14 cellular contexts compared by ENCODE assay signal in genomic region chr12:52655720-52656124, GRCh38. TPM values are rescaled to one million over a fixed set of nuclear protein-coding genes. Genes with fewer than 3 reads are reported as not detected.
DNase-seq lines count a peak whose midpoint lies in the region; ATAC-seq and TF ChIP-seq lines count a peak whose summit lies in the region.
"Had no signal": no experiment of that assay in that cellular context is flagged by ENCODE, and none has a peak within 500 bp of the region (broad histone marks: within the 10 kb centered on the region; RNA-seq: fewer than 3 reads in every experiment).

No MANE protein-coding gene starts in this region.

- peak; percentile 14 to 49 (median 28) for ATAC-seq in heart left ventricle

- H3K4me3 ChIP-seq in heart left ventricle = no peak overlapping the region
- H3K4me3 ChIP-seq: ovary had no signal

- H3K36me3 ChIP-seq in heart left ventricle = no peaks in the 10 kb centered on the region
- H3K36me3 ChIP-seq: ovary had no signal

- H3K27ac ChIP-seq in heart left ventricle = no peak overlapping the region
- H3K27ac ChIP-seq: ovary had no signal

- H3K27me3 ChIP-seq in heart left ventricle = peaks cover 0 to 15% (median 0%) of the 10 kb centered on the region in 9 donors
- H3K27me3 ChIP-seq: ovary had no signal

- TF ChIP-seq CTCF in heart left ventricle (IDR thresholded peaks at IDR 0.05) (no peak), GM10266 (IDR thresholded peaks at IDR 0.05; ENCODE audit: control insufficient read depth, insufficient read depth, low read depth, missing control alignments) (no peak)

- intact Hi-C loops in heart left ventricle (cut with DNase I) = no loop called here

- no peaks in the 10 kb centered on the region for H3K9me3 ChIP-seq in heart left ventricle
- H3K9me3 ChIP-seq: Caco-2, ovary had no signal

- 40 to 57% (median 46%) methylated on average over 7 to 8 of the region's 8 CpGs for WGBS in heart left ventricle, 4 donors

- peaks cover 0 to 15% (median 0%) of the 10 kb centered on the region in 12 donors for H3K4me1 ChIP-seq in heart left ventricle
- H3K4me1 ChIP-seq: Caco-2 had no signal

- no peak for TF ChIP-seq POLR2A in heart left ventricle (IDR thresholded peaks at IDR 0.05)

- DNase-seq in A172 (ENCODE audit: low spot score) = peak; percentile 10
- DNase-seq in NCI-H2029 treated with DMSO at 0.1 percent for 48 hours (lab: John Stamatoyannopoulos, UW) = peak; percentile 82
- DNase-seq in heart left ventricle = peak in 1 of 5 donors; percentile 27
- DNase-seq in GM10266 (ENCODE audit: extremely low spot score) = no peak
- no peak for DNase-seq in NCI-H748 (lab: John Stamatoyannopoulos, UW; ENCODE audit: unreplicated experiment)
- no peak for DNase-seq in stimulated activated CD4-positive, alpha-beta T cell treated with anti-CD3 and anti-CD28 coated beads, Interleukin-12 subunit alpha, Interleukin-12 subunit beta, amount 100 ng/mL, for 4 hours
- DNase-seq: activated T-cell treated with anti-CD3 and anti-CD28 coated beads, Interleukin-2, amount 50 U/mL, for 48 hours; Caco-2; NCI-H1694; NCI-H774; ovary; SHP77 treated with DMSO at 0.1 percent for 48 hours had no signal

RNA-seq across cellular contexts. Expression of gene KRT2, which starts 3.7 kb away (rescaled TPM):
- not detected in 2 replicates for total RNA-seq in A172 (2014; rRNA removed; shearing (Covaris generic))
- not detected for total RNA-seq in heart left ventricle
- not detected for polyA plus RNA-seq in heart left ventricle
- total RNA-seq: Caco-2, glomerular endothelial cell, ovary had no signal
- polyA plus RNA-seq: ovary had no signal

RNA-seq across cellular contexts. Expression of gene KRT1, which starts 24.5 kb away (rescaled TPM):
- not detected in 2 replicates for total RNA-seq in A172 (2014; rRNA removed; shearing (Covaris generic))
- total RNA-seq in heart left ventricle = under 1 TPM in 1 of 9 donors, not detected in 8; 0.35 TPM
- polyA plus RNA-seq in heart left ventricle = not detected
- total RNA-seq: glomerular endothelial cell, ovary had no signal
- polyA plus RNA-seq: ovary had no signal

RNA-seq across cellular contexts. Expression of gene KRT73, which starts 37.4 kb away (rescaled TPM):
- total RNA-seq in A172 (2014; rRNA removed; shearing (Covaris generic)) = not detected in 2 replicates
- total RNA-seq in heart left ventricle = not detected
- not detected for polyA plus RNA-seq in heart left ventricle
- total RNA-seq: Caco-2, cerebellum, glomerular endothelial cell, ovary had no signal
- polyA plus RNA-seq: ovary had no signal

RNA-seq across cellular contexts. Expression of gene KRT77, which starts 47.6 kb away (rescaled TPM):
- not detected in 2 replicates for total RNA-seq in A172 (2014; rRNA removed; shearing (Covaris generic))
- total RNA-seq in heart left ventricle = not detected
- polyA plus RNA-seq in heart left ventricle = not detected
- total RNA-seq: Caco-2, glomerular endothelial cell, ovary had no signal
- polyA plus RNA-seq: ovary had no signal

RNA-seq across cellular contexts. Expression of gene KRT72, which starts 54.5 kb away (rescaled TPM):
- not detected in 2 replicates for total RNA-seq in A172 (2014; rRNA removed; shearing (Covaris generic))
- not detected for total RNA-seq in heart left ventricle
- polyA plus RNA-seq in heart left ventricle = not detected
- total RNA-seq: Caco-2, cerebellum, glomerular endothelial cell, ovary had no signal
- polyA plus RNA-seq: ovary had no signal

Comparison
In these comparisons a context has a peak if more than half of its experiments do, and no peak if none do; other contexts are left out.
1. DNase-seq: peak in A172 (single experiment) and NCI-H2029 treated with DMSO at 0.1 percent for 48 hours (single experiment); none in GM10266 (single experiment), NCI-H748 (single experiment) and stimulated activated CD4-positive, alpha-beta T cell treated with anti-CD3 and anti-CD28 coated beads, Interleukin-12 subunit alpha, Interleukin-12 subunit beta, amount 100 ng/mL, for 4 hours (single experiment).